ENCODE assay signal across 33 cellular contexts in genomic region chr13:20349564-20350379, GRCh38.
DNase-seq lines count a peak whose midpoint lies in the region; ATAC-seq, FAIRE-seq and TF ChIP-seq lines count a peak whose summit lies in the region.
"Had no signal": no experiment of that assay in that cellular context is flagged by ENCODE, and none has a peak within 500 bp of the region (broad histone marks: within the 10 kb centered on the region; RNA-seq: fewer than 3 reads in every experiment).

No MANE protein-coding gene starts in this region.

- no peak overlapping the region for H4K91ac ChIP-seq in trophoblast cell (ENCODE audit: low read depth, low read length)

- TF ChIP-seq POLR2A in HepG2 (IDR thresholded peaks at IDR 0.05; ENCODE audit: insufficient read depth in 1 of 2, low read depth in 2 of 2, low read length in 2 of 2) (no peak), right lobe of liver (IDR thresholded peaks at IDR 0.05) (no peak)

- H3K23ac ChIP-seq in trophoblast cell (ENCODE audit: low read length): no peak overlapping the region

- TF ChIP-seq RAD21 in HepG2 (CRISPR knock-in tag; IDR thresholded peaks at IDR 0.05): no peak

- no peak for FAIRE-seq in HepG2 (lab: Jason Lieb, UNC)
- FAIRE-seq: G401.6, GM19239, K562, kidney, TTC549 had no signal

- no peak overlapping the region for H2BK5ac ChIP-seq in trophoblast cell (ENCODE audit: low read depth, low read length, poor library complexity)

- peaks cover 22% of the 10 kb centered on the region for H3K4me1 ChIP-seq in HepG2 (ENCODE audit: insufficient read depth, low read length)
- no peaks in the 10 kb centered on the region for H3K4me1 ChIP-seq in right lobe of liver
- peaks cover 13 to 16% of the 10 kb centered on the region in 2 experiments for H3K4me1 ChIP-seq in trophoblast cell (ENCODE audit: control insufficient read depth in 1 of 2, insufficient read depth in 2 of 2, low read length in 2 of 2)
- H3K4me1 ChIP-seq: BLaER1, colonic mucosa, prostate gland, stomach had no signal

- H2BK12ac ChIP-seq in trophoblast cell (ENCODE audit: low read length): no peak overlapping the region

- intact Hi-C loops in HepG2 (cut with micrococcal nuclease; ENCODE audit: unreplicated experiment) (no loop called here), right lobe of liver (cut with DNase I) (no loop called here), dorsolateral prefrontal cortex (cut with DNase I) (no loop called here)

- no peak for TF ChIP-seq EP300 in HepG2 (IDR thresholded peaks at IDR 0.05; ENCODE audit: low read depth in 2 of 2, low read length in 2 of 2)
- TF ChIP-seq EP300 in HepG2 (CRISPR knock-in tag; IDR thresholded peaks at IDR 0.05; ENCODE audit: borderline replicate concordance): no peak

- WGBS in HepG2 (ENCODE audit: low lambda C conversion rate): 36% methylated on average over 15 of the region's 17 CpGs
- WGBS in right lobe of liver (ENCODE audit: insufficient coverage, low coverage, low lambda C conversion rate, missing lambda C conversion rate): 77% methylated on average over 13 of the region's 17 CpGs
- WGBS in trophoblast cell (ENCODE audit: extremely low coverage, insufficient coverage, insufficient read length): no CpG with 5 or more reads among the region's 17 CpGs

- no TSS peak for BruUV-seq in HepG2 (replicated peaks; lab: Mats Ljungman, UMichigan)

- no peak overlapping the region for H4K12ac ChIP-seq in trophoblast cell (ENCODE audit: low read depth, low read length)

- no peak overlapping the region for H3K9ac ChIP-seq in HepG2 (ENCODE audit: insufficient read depth, low read depth, low read length)
- H3K9ac ChIP-seq in trophoblast cell (ENCODE audit: low read length): no peak overlapping the region
- H3K9ac ChIP-seq: BLaER1 had no signal

- no peak overlapping the region for H3K18ac ChIP-seq in trophoblast cell (ENCODE audit: low read length)

- H3K9me3 ChIP-seq in HepG2 (ENCODE audit: low read length) (no peaks in the 10 kb centered on the region), right lobe of liver (no peaks in the 10 kb centered on the region), trophoblast cell (ENCODE audit: insufficient read depth, low read depth, low read length) (peaks cover 3% of the 10 kb centered on the region)
- H3K9me3 ChIP-seq: BLaER1, colonic mucosa, esophagus squamous epithelium, prostate gland, stomach had no signal

- no peak overlapping the region for H3K27ac ChIP-seq in HepG2 (ENCODE audit: extremely low read length, insufficient read depth, low read length)
- H3K27ac ChIP-seq in right lobe of liver: no peak overlapping the region
- peak overlapping the region; percentile 92 for H3K27ac ChIP-seq in epithelial cell of prostate
- H3K27ac ChIP-seq in trophoblast cell (ENCODE audit: low read depth, low read length): no peak overlapping the region
- no peak overlapping the region for H3K27ac ChIP-seq in dorsolateral prefrontal cortex
- H3K27ac ChIP-seq: BLaER1, cardiac muscle cell, colonic mucosa, prostate gland, SK-N-MC, stomach had no signal

- H3K14ac ChIP-seq in trophoblast cell (ENCODE audit: low read length): peak overlapping the region; percentile 16

- no peaks in the 10 kb centered on the region for H3K79me2 ChIP-seq in HepG2 (ENCODE audit: insufficient read depth, low read length)
- no peaks in the 10 kb centered on the region for H3K79me2 ChIP-seq in trophoblast cell (ENCODE audit: control insufficient read depth, insufficient read depth, low read length, poor library complexity)

- H2AFZ ChIP-seq in HepG2 (ENCODE audit: low read length): no peak overlapping the region
- no peak overlapping the region for H2AFZ ChIP-seq in trophoblast cell (ENCODE audit: insufficient read depth, low read length, poor library complexity)

- peak; percentile 52 for ATAC-seq in HepG2
- no peak for ATAC-seq in right lobe of liver
- ATAC-seq: activated CD4-positive, CD25-positive, alpha-beta regulatory T cell treated with anti-CD3 and anti-CD28 coated beads, Interleukin-2, amount 50 U/mL, for 24 hours; effector memory CD8-positive, alpha-beta T cell; HCT116; K562 had no signal

- H3K79me1 ChIP-seq in trophoblast cell (ENCODE audit: low read length): no peaks in the 10 kb centered on the region

- in situ Hi-C loops in HepG2 (cut with HindIII; ENCODE audit: extremely low pct_ligation_motif_present, low pct_unique_long_range_greater_than_20kb): no loop called here

- TF ChIP-seq CTCF in HepG2 (CRISPR knock-in tag; IDR thresholded peaks at IDR 0.05): no peak
- no peak for TF ChIP-seq CTCF in right lobe of liver (IDR thresholded peaks at IDR 0.05)
- no peak for TF ChIP-seq CTCF in dorsolateral prefrontal cortex (IDR thresholded peaks at IDR 0.05 in 54 of 56, conservative IDR thresholded peaks at IDR 0.05 in 2 of 56; ENCODE audit: low read depth in 1 of 56, partially characterized antibody in 56 of 56)

- no peak for DNase-seq in HepG2 (ENCODE audit: low spot score)
- no peak for DNase-seq in right lobe of liver
- no peak for DNase-seq in epithelial cell of prostate (ENCODE audit: low read depth, low spot score)
- no peak for DNase-seq in trophoblast cell
- no peak for DNase-seq in glomerular visceral epithelial cell (ENCODE audit: extremely low spot score)
- no peak for DNase-seq in SIG-M5 (lab: John Stamatoyannopoulos, UW)
- no peak for DNase-seq in COLO829 (ENCODE audit: low spot score)
- no peak for DNase-seq in dorsolateral prefrontal cortex
- DNase-seq: activated CD4-positive, alpha-beta T cell treated with anti-CD3 and anti-CD28 coated beads, Interleukin-2, amount 50 U/mL, for 48 hours; activated CD8-positive, alpha-beta memory T cell treated with anti-CD3 and anti-CD28 coated beads, Interleukin-2, amount 50 U/mL, for 4 hours; activated naive CD4-positive, alpha-beta T cell treated with anti-CD3 and anti-CD28 coated beads, Interleukin-2, amount 50 U/mL, for 16 hours; anterior cingulate cortex; colonic mucosa; COR-L47; DMS53; effector memory CD8-positive, alpha-beta T cell; esophagus squamous epithelium; kidney; MM.1S; NCI-H1436 treated with DMSO at 0.1 percent for 48 hours; NCI-H774; stimulated activated CD8-positive, alpha-beta memory T cell treated with anti-CD3 and anti-CD28 coated beads, Interleukin-4, amount 100 ng/mL, for 48 hours; stomach had no signal

- H3K4me2 ChIP-seq in HepG2 (ENCODE audit: low read depth, low read length) (peak overlapping the region; percentile 18; the same call in 1 of the 2 replicates), trophoblast cell (ENCODE audit: low read length) (no peak overlapping the region)
- H3K4me2 ChIP-seq: BLaER1 had no signal

- no peak overlapping the region for H3K4ac ChIP-seq in trophoblast cell (ENCODE audit: low read depth, low read length)

- peak overlapping the region; percentile 34 for H4K8ac ChIP-seq in trophoblast cell (ENCODE audit: low read depth, low read length)

- POLR2A ChIA-PET in HepG2 (lab: Yijun Ruan, JAX): no interaction called here

- H3K4me3 ChIP-seq in HepG2 (replicated peaks in 1 of 3; ENCODE audit: insufficient read depth in 1 of 3, low read depth in 2 of 3, low read length in 3 of 3): no peak overlapping the region
- H3K4me3 ChIP-seq in right lobe of liver: no peak overlapping the region
- no peak overlapping the region for H3K4me3 ChIP-seq in trophoblast cell (ENCODE audit: low read depth, low read length)
- H3K4me3 ChIP-seq in dorsolateral prefrontal cortex: no peak overlapping the region
- H3K4me3 ChIP-seq: BLaER1, cardiac muscle cell, colonic mucosa, esophagus squamous epithelium, K562, prostate gland, SK-N-MC, stomach had no signal

- peaks cover 0 to 18% of the 10 kb centered on the region in 2 experiments; a peak in 2 of 5 replicates for H3K27me3 ChIP-seq in HepG2 (ENCODE audit: control insufficient read depth in 1 of 2, insufficient read depth in 2 of 2, low read length in 2 of 2)
- H3K27me3 ChIP-seq in right lobe of liver: no peaks in the 10 kb centered on the region
- H3K27me3 ChIP-seq in trophoblast cell (ENCODE audit: insufficient read depth, low read length): no peaks in the 10 kb centered on the region
- H3K27me3 ChIP-seq in dorsolateral prefrontal cortex: no peaks in the 10 kb centered on the region
- H3K27me3 ChIP-seq: BLaER1, cardiac muscle cell, colonic mucosa, esophagus squamous epithelium, stomach had no signal

- CTCF ChIA-PET in HepG2 (lab: Yijun Ruan, JAX; ENCODE audit: low intra/inter-chr PET ratio, low total read pairs): no interaction called here

- no peak overlapping the region for H2AK5ac ChIP-seq in trophoblast cell (ENCODE audit: low read length)

- H2BK120ac ChIP-seq in trophoblast cell (ENCODE audit: insufficient read depth, low read length, poor library complexity): no peak overlapping the region

- H3K36me3 ChIP-seq in HepG2 (replicated peaks in 1 of 2; ENCODE audit: control insufficient read depth in 1 of 2, insufficient read depth in 2 of 2, low read length in 2 of 2) (no peaks in the 10 kb centered on the region), right lobe of liver (no peaks in the 10 kb centered on the region), trophoblast cell (ENCODE audit: control insufficient read depth in 1 of 2, insufficient read depth in 2 of 2, low read length in 2 of 2) (no peaks in the 10 kb centered on the region)
- H3K36me3 ChIP-seq: BLaER1, cardiac muscle cell, colonic mucosa, esophagus squamous epithelium, prostate gland, stomach had no signal

- no peaks in the 10 kb centered on the region for H4K20me1 ChIP-seq in HepG2 (ENCODE audit: insufficient read depth, low read length)
- H4K20me1 ChIP-seq: BLaER1 had no signal

TF ChIP-seq in HepG2, 621 proteins besides CTCF, POLR2A, EP300 and RAD21 (continues in another document):
- TF ChIP-seq ZNF275 (CRISPR knock-in tag; IDR thresholded peaks at IDR 0.05; ENCODE audit: borderline replicate concordance): no peak
- no peak for TF ChIP-seq RAD51 (IDR thresholded peaks at IDR 0.05; ENCODE audit: borderline replicate concordance)
- no peak for TF ChIP-seq FOXP1 (IDR thresholded peaks at IDR 0.05)
- no peak for TF ChIP-seq FOXP1 (CRISPR knock-in tag; IDR thresholded peaks at IDR 0.05)
- no peak for TF ChIP-seq NFRKB (IDR thresholded peaks at IDR 0.05)
- no peak for TF ChIP-seq ZFY (CRISPR knock-in tag; IDR thresholded peaks at IDR 0.05)
- no peak for TF ChIP-seq TMF1 (CRISPR knock-in tag; IDR thresholded peaks at IDR 0.05; ENCODE audit: low read depth)
- TF ChIP-seq NFE2L2 (IDR thresholded peaks at IDR 0.05; ENCODE audit: low read length): no peak
- TF ChIP-seq MIER2 (CRISPR knock-in tag; IDR thresholded peaks at IDR 0.05): no peak
- TF ChIP-seq ZNF331 (CRISPR knock-in tag; IDR thresholded peaks at IDR 0.05): no peak
- TF ChIP-seq ZNF510 (CRISPR knock-in tag; IDR thresholded peaks at IDR 0.05; ENCODE audit: low read depth): no peak
